ENCODE assay signal across 1 cellular context in genomic region chr22:28341001-28341400, GRCh38.
TF ChIP-seq lines count a peak whose summit lies in the region.

No MANE protein-coding gene starts in this region.

TF ChIP-seq in IMR-90, 13 proteins besides CTCF, POLR2A, EP300 and RAD21 (continued from another document):
- TF ChIP-seq ELK1 (IDR thresholded peaks at IDR 0.05; ENCODE audit: borderline replicate concordance, low read depth, low read length), result no peak
- no peak for TF ChIP-seq CHD1 (IDR thresholded peaks at IDR 0.05; ENCODE audit: low read depth, low read length)
- no peak for TF ChIP-seq MAFK (IDR thresholded peaks at IDR 0.05; ENCODE audit: low read depth, low read length)
